In genomic region chr1:174166530-174167328, GRCh38 we compare ENCODE assay signal across 13 cellular contexts. TPM values are rescaled to one million over a fixed set of nuclear protein-coding genes. Genes with fewer than 3 reads are reported as not detected.
DNase-seq lines count a peak whose midpoint lies in the region; ATAC-seq and TF ChIP-seq lines count a peak whose summit lies in the region.
"Had no signal": no experiment of that assay in that cellular context is flagged by ENCODE, and none has a peak within 500 bp of the region (broad histone marks: within the 10 kb centered on the region; RNA-seq: fewer than 3 reads in every experiment).

No MANE protein-coding gene starts in this region.

- no peaks in the 10 kb centered on the region for H3K9me2 ChIP-seq in SU-DHL-6 (replicated peaks; ENCODE audit: insufficient read depth, low read length)

- no peaks in the 10 kb centered on the region for H3K27me3 Mint-ChIP-seq in activated naive CD8-positive, alpha-beta T cell treated with anti-CD3 and anti-CD28 coated beads, Interleukin-2, amount 50 U/mL, for 24 hours
- no peaks in the 10 kb centered on the region for H3K27me3 Mint-ChIP-seq in activated naive CD8-positive, alpha-beta T cell treated with anti-CD3 and anti-CD28 coated beads for 36 hours

- intact Hi-C loops in heart left ventricle (cut with DNase I): loop anchor here in 2 of 10 donors (5.0 to 10.0 kb wide), 2 partner anchors 41 to 52 kb away; no protein-coding TSS in a partner anchor
- intact Hi-C loops in upper lobe of right lung (cut with DNase I): no loop called here

- peak overlapping the region; percentile 7 for H3K27ac Mint-ChIP-seq in activated naive CD8-positive, alpha-beta T cell treated with anti-CD3 and anti-CD28 coated beads, Interleukin-2, amount 50 U/mL, for 24 hours
- H3K27ac Mint-ChIP-seq in activated naive CD8-positive, alpha-beta T cell treated with anti-CD3 and anti-CD28 coated beads for 36 hours: no peak overlapping the region

- peaks cover 45% of the 10 kb centered on the region for H3K79me2 ChIP-seq in SU-DHL-6 (ENCODE audit: insufficient read depth, low read length)

- H3K4me3 Mint-ChIP-seq in activated naive CD8-positive, alpha-beta T cell treated with anti-CD3 and anti-CD28 coated beads, Interleukin-2, amount 50 U/mL, for 24 hours: no peak overlapping the region
- H3K4me3 Mint-ChIP-seq in activated naive CD8-positive, alpha-beta T cell treated with anti-CD3 and anti-CD28 coated beads for 36 hours: no peak overlapping the region

- no peak overlapping the region for H3K9ac ChIP-seq in SU-DHL-6 (ENCODE audit: low read length)

- ATAC-seq in activated naive CD8-positive, alpha-beta T cell treated with anti-CD3 and anti-CD28 coated beads, Interleukin-2, amount 50 U/mL, for 24 hours: no peak
- ATAC-seq in heart left ventricle: peak in 3 of 4 donors; percentile 47 to 89 (median 74)
- ATAC-seq in upper lobe of right lung: no peak
- no peak for ATAC-seq in HG02678 (IDR thresholded peaks at IDR 0.05; ENCODE audit: unreplicated experiment)

- no peak overlapping the region for H2AFZ ChIP-seq in SU-DHL-6 (ENCODE audit: low read depth, low read length, severe bottlenecking)

- H3K4me1 ChIP-seq in heart left ventricle (peaks cover 0 to 66% (median 27%) of the 10 kb centered on the region in 12 donors), upper lobe of right lung (peaks cover 6% of the 10 kb centered on the region)

- peaks cover 4% of the 10 kb centered on the region; the same call in 1 of the 2 replicates for H4K20me1 ChIP-seq in SU-DHL-6 (ENCODE audit: low read depth, low read length)

- no peaks in the 10 kb centered on the region for H3K27me3 ChIP-seq in SU-DHL-6 (ENCODE audit: low read length)
- H3K27me3 ChIP-seq in heart left ventricle: no peaks in the 10 kb centered on the region
- H3K27me3 ChIP-seq in upper lobe of right lung: no peaks in the 10 kb centered on the region

- H3K4me2 ChIP-seq in SU-DHL-6 (ENCODE audit: low read depth, low read length, poor library complexity, severe bottlenecking): peak overlapping the region; percentile 40

- H3K9me3 ChIP-seq in SU-DHL-6 (ENCODE audit: insufficient read depth, low read length) (no peaks in the 10 kb centered on the region), heart left ventricle (no peaks in the 10 kb centered on the region), upper lobe of right lung (no peaks in the 10 kb centered on the region)

- peaks cover 61% of the 10 kb centered on the region for H3K4me1 Mint-ChIP-seq in activated naive CD8-positive, alpha-beta T cell treated with anti-CD3 and anti-CD28 coated beads, Interleukin-2, amount 50 U/mL, for 24 hours
- H3K4me1 Mint-ChIP-seq in activated naive CD8-positive, alpha-beta T cell treated with anti-CD3 and anti-CD28 coated beads for 36 hours: peaks cover 47% of the 10 kb centered on the region

- no peak for TF ChIP-seq POLR2A in heart left ventricle (IDR thresholded peaks at IDR 0.05)

- H3K9me3 Mint-ChIP-seq in activated naive CD8-positive, alpha-beta T cell treated with anti-CD3 and anti-CD28 coated beads, Interleukin-2, amount 50 U/mL, for 24 hours: no peaks in the 10 kb centered on the region
- H3K9me3 Mint-ChIP-seq in activated naive CD8-positive, alpha-beta T cell treated with anti-CD3 and anti-CD28 coated beads for 36 hours: no peaks in the 10 kb centered on the region

- H3K27ac ChIP-seq in SU-DHL-6 (ENCODE audit: low read depth, low read length) (0 out of 2 replicates have a peak overlapping the region, but pooled peaks have one; percentile 4), heart left ventricle (peak overlapping the region; percentile 38 to 87 (median 74)), upper lobe of right lung (peak overlapping the region; percentile 0)

- H3K36me3 ChIP-seq in SU-DHL-6 (ENCODE audit: low read length) (no peaks in the 10 kb centered on the region), heart left ventricle (no peaks in the 10 kb centered on the region), upper lobe of right lung (no peaks in the 10 kb centered on the region)

- no peak overlapping the region for H3K4me3 ChIP-seq in SU-DHL-6 (ENCODE audit: insufficient read depth, low read length, poor library complexity, severe bottlenecking)
- H3K4me3 ChIP-seq in heart left ventricle: no peak overlapping the region
- no peak overlapping the region for H3K4me3 ChIP-seq in upper lobe of right lung

- no peak for DNase-seq in activated naive CD8-positive, alpha-beta T cell treated with anti-CD3 and anti-CD28 coated beads, Interleukin-2, amount 50 U/mL, for 24 hours
- no peak for DNase-seq in activated naive CD8-positive, alpha-beta T cell treated with anti-CD3 and anti-CD28 coated beads for 36 hours
- no peak for DNase-seq in heart left ventricle
- no peak for DNase-seq in upper lobe of right lung
- DNase-seq in NCI-H82 (lab: John Stamatoyannopoulos, UW): no peak
- no peak for DNase-seq in SHP77 treated with DMSO at 0.1 percent for 48 hours (lab: John Stamatoyannopoulos, UW)
- DNase-seq: aorta; H7; NCI-H1436 treated with DMSO at 0.1 percent for 48 hours; NCI-H526; stimulated activated CD4-positive, alpha-beta T cell treated with anti-CD3 and anti-CD28 coated beads, Interleukin-2, amount 100 ng/mL, for 48 hours had no signal

- peaks cover 19% of the 10 kb centered on the region for H3K36me3 Mint-ChIP-seq in activated naive CD8-positive, alpha-beta T cell treated with anti-CD3 and anti-CD28 coated beads, Interleukin-2, amount 50 U/mL, for 24 hours (ENCODE audit: low read depth)
- H3K36me3 Mint-ChIP-seq in activated naive CD8-positive, alpha-beta T cell treated with anti-CD3 and anti-CD28 coated beads for 36 hours: peaks cover 17% of the 10 kb centered on the region

- TF ChIP-seq CTCF in SU-DHL-6 (IDR thresholded peaks at IDR 0.05; ENCODE audit: insufficient read depth, low read length, poor library complexity, severe bottlenecking): no peak
- no peak for TF ChIP-seq CTCF in heart left ventricle (IDR thresholded peaks at IDR 0.05)
- TF ChIP-seq CTCF in upper lobe of right lung (IDR thresholded peaks at IDR 0.05): no peak

- H3F3A ChIP-seq in SU-DHL-6 (ENCODE audit: insufficient read depth): no peaks in the 10 kb centered on the region

- WGBS in heart left ventricle, 4 donors: 47 to 59% (median 53%) methylated on average over 5 of the region's 5 CpGs

RNA-seq across cellular contexts. Expression of gene RABGAP1L, which starts 7.4 kb away (rescaled TPM):
- 10 to 100 TPM; 20.2 to 22.6 TPM for total RNA-seq in activated naive CD8-positive, alpha-beta T cell treated with anti-CD3 and anti-CD28 coated beads for 36 hours
- total RNA-seq in heart left ventricle: 100 to 1,000 TPM in 4 of 9 donors, 10 to 100 TPM in 5; 66.8 to 195 (median 98.4) TPM
- 100 to 1,000 TPM in 1 of 2 donors, 10 to 100 TPM in 1; 18.6 to 129 TPM for polyA plus RNA-seq in heart left ventricle
- 80.6 TPM for total RNA-seq in upper lobe of right lung

Comparison
In these comparisons a context has a peak if more than half of its experiments do, and no peak if none do; other contexts are left out.
1. ATAC-seq: peak in heart left ventricle (3 of 4); none in activated naive CD8-positive, alpha-beta T cell treated with anti-CD3 and anti-CD28 coated beads, Interleukin-2, amount 50 U/mL, for 24 hours (single experiment), upper lobe of right lung (single experiment) and HG02678 (single experiment).
2. H3K27ac ChIP-seq: peak in every context shown above with its lines; median percentile 74 in heart left ventricle; 4 in SU-DHL-6; 0 in upper lobe of right lung.